ENCODE assay signal across 29 cellular contexts in the genomic region with DNA sequence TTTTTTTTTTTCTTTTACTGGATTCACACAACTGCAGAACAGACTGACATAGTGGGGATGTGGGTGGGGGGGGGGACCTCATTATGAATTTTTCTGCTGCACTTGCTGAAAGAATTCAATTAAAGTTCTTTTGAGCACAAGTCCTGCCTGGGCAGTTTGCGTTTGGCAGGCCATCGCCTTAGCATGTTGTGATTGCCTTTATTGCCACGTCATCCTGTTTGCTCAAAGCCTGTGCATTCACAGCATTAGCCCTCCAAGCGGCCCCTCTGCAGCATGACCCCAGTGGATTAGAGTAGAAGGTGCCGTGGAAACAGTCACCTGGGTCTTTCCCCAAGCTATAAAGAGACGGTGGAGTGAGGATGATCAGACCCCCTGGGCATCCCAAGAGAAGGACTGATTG.
"Had no signal": no experiment of that assay in that cellular context is flagged by ENCODE, and none has a peak within 500 bp of the region (broad histone marks: within the 10 kb centered on the region; RNA-seq: fewer than 3 reads in every experiment).

No MANE protein-coding gene starts in this region.

- H3K4me3 ChIP-seq: adrenal gland, coronary artery, esophagus squamous epithelium, heart right ventricle, lung, skin epidermis, upper lobe of left lung, vagina had no signal

- ATAC-seq: activated CD4-positive, CD25-positive, alpha-beta regulatory T cell treated with anti-CD3 and anti-CD28 coated beads, Interleukin-2, amount 50 U/mL, for 24 hours; heart right ventricle; left lobe of liver; sciatic nerve; stimulated activated effector memory CD8-positive, alpha-beta T cell treated with anti-CD3 and anti-CD28 coated beads, Interleukin-12 subunit alpha, Interleukin-12 subunit beta, amount 100 ng/mL, for 72 hours; T-helper 17 cell had no signal

- H3K27ac ChIP-seq: coronary artery, esophagus squamous epithelium, heart right ventricle, skin epidermis, upper lobe of left lung, vagina, WERI-Rb-1 had no signal

- DNase-seq: activated CD4-positive, alpha-beta memory T cell treated with anti-CD3 and anti-CD28 coated beads for 36 hours; activated CD4-positive, alpha-beta T cell treated with anti-CD3 and anti-CD28 coated beads, Interleukin-2, amount 10 ng/mL, durations not matched to agents 24 days and 14 days; activated CD8-positive, alpha-beta memory T cell treated with anti-CD3 and anti-CD28 coated beads, Interleukin-2, amount 50 U/mL, for 4 hours; activated effector memory CD4-positive, alpha-beta T cell treated with anti-CD3 and anti-CD28 coated beads, Interleukin-2, amount 50 U/mL, for 16 hours; activated naive CD4-positive, alpha-beta T cell treated with anti-CD3 and anti-CD28 coated beads for 36 hours; activated naive CD8-positive, alpha-beta T cell treated with anti-CD3 and anti-CD28 coated beads for 36 hours; activated T-cell treated with anti-CD3 and anti-CD28 coated beads, Interleukin-2, amount 50 U/mL, for 1 hour; aorta; cerebellar nuclear complex; esophagus squamous epithelium; foreskin melanocyte; heart right ventricle; posterior cingulate gyrus; stimulated activated CD4-positive, alpha-beta T cell treated with anti-CD3 and anti-CD28 coated beads, Interleukin-12 subunit alpha, Interleukin-12 subunit beta, amount 100 ng/mL, for 4 hours; stimulated activated CD4-positive, alpha-beta T cell treated with anti-CD3 and anti-CD28 coated beads, Interleukin-4, amount 100 ng/mL, for 24 hours; SW 1271; T-helper 17 cell; T1000; upper lobe of left lung; WERI-Rb-1 had no signal

- H3K4me1 ChIP-seq: esophagus squamous epithelium, upper lobe of left lung had no signal

- H3K9me3 ChIP-seq: adrenal gland, esophagus squamous epithelium, heart right ventricle, upper lobe of left lung, vagina had no signal

- H3K36me3 ChIP-seq: vagina had no signal

- H3K27me3 ChIP-seq: adrenal gland, esophagus squamous epithelium, heart right ventricle, upper lobe of left lung, vagina had no signal
